Comparison of ENCODE assay signal across 20 cellular contexts in the genomic region with DNA sequence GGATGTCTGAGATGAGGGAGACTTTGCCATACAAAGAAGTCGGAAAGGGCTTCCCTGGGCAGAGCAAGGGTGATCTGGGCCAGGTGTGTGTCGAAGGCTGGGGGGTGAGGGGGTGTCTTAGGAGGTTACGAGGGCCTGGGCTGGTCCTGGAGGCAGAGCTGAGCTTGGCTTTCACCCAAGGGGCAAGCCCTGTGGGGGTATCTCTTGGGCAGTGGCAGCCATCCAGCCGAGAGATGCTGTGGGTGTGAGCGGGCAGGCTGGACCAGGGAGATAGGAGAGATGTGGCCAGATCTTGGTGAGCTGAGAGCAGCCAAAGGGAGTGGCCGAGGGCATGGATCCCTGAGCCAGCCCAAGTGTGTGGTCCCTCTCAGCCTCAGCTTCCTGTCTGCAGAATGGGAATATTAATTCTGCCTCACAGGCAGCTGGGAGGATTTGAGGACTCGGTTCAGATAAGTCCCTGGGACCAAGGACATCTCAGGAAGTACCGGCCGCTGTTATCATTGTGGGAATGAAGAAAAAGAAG. TPM values are rescaled to one million over a fixed set of nuclear protein-coding genes. Genes with fewer than 3 reads are reported as not detected.
A peak's percentile ranks its signal among the peaks of the same experiment; 100 is the strongest.
DNase-seq lines count a peak whose midpoint lies in the region; ATAC-seq, FAIRE-seq and TF ChIP-seq lines count a peak whose summit lies in the region.
"Had no signal": no experiment of that assay in that cellular context is flagged by ENCODE, and none has a peak within 500 bp of the region (broad histone marks: within the 10 kb centered on the region; RNA-seq: fewer than 3 reads in every experiment).

No MANE protein-coding gene starts in this region.

- H3K36me3 Mint-ChIP-seq in type B pancreatic cell (no peaks in the 10 kb centered on the region), nephron progenitor cell (ENCODE audit: low read depth) (no peaks in the 10 kb centered on the region)
- H3K36me3 Mint-ChIP-seq: immature natural killer cell had no signal

- H2AFZ ChIP-seq in HepG2 (ENCODE audit: low read length), result no peak overlapping the region
- H2AFZ ChIP-seq: GM23338 had no signal

- peak overlapping the region; percentile 88 for H3K27ac ChIP-seq in angular gyrus (ENCODE audit: low read depth, low read length)
- H3K27ac ChIP-seq in HepG2 (ENCODE audit: extremely low read length, insufficient read depth, low read length), result no peak overlapping the region

- no peak for ATAC-seq in Right ventricle myocardium inferior
- no peak for ATAC-seq in Right ventricle myocardium superior (ENCODE audit: poor library complexity)
- ATAC-seq in HepG2, result no peak
- no peak for ATAC-seq in HG03025 (IDR thresholded peaks at IDR 0.05; ENCODE audit: low FRiP score, unreplicated experiment)
- ATAC-seq in HG02885 (IDR thresholded peaks at IDR 0.05; ENCODE audit: poor library complexity, unreplicated experiment), result no peak
- ATAC-seq: GM23338 had no signal

- H3K4me1 ChIP-seq in HepG2 (ENCODE audit: insufficient read depth, low read length), result peaks cover 83% of the 10 kb centered on the region

- TF ChIP-seq EP300 in HepG2 (IDR thresholded peaks at IDR 0.05; ENCODE audit: low read depth in 2 of 2, low read length in 2 of 2) (no peak), HepG2 (CRISPR knock-in tag; IDR thresholded peaks at IDR 0.05; ENCODE audit: borderline replicate concordance) (no peak)

- peak overlapping the region; percentile 2 for H3K27ac Mint-ChIP-seq in type B pancreatic cell
- H3K27ac Mint-ChIP-seq in nephron progenitor cell, result no peak overlapping the region
- H3K27ac Mint-ChIP-seq: activated naive CD4-positive, alpha-beta T cell treated with anti-CD3 and anti-CD28 coated beads, Interleukin-2, amount 50 U/mL, for 24 hours; GM23338; immature natural killer cell; T-helper 2 cell treated with Interferon-gamma antibody and Interleukin-4, amounts not matched to agents 5 μg/mL and 100 μg/mL, for 36 hours had no signal

- peaks cover 5 to 35% of the 10 kb centered on the region in 2 experiments; a peak in 4 of 5 replicates for H3K27me3 ChIP-seq in HepG2 (ENCODE audit: control insufficient read depth in 1 of 2, insufficient read depth in 2 of 2, low read length in 2 of 2)

- no peak overlapping the region for H3K4me3 Mint-ChIP-seq in type B pancreatic cell
- H3K4me3 Mint-ChIP-seq in nephron progenitor cell, result no peak overlapping the region
- H3K4me3 Mint-ChIP-seq: activated naive CD4-positive, alpha-beta T cell treated with anti-CD3 and anti-CD28 coated beads, Interleukin-2, amount 50 U/mL, for 24 hours; GM23338; immature natural killer cell; T-helper 2 cell treated with Interferon-gamma antibody and Interleukin-4, amounts not matched to agents 5 μg/mL and 100 μg/mL, for 36 hours had no signal

- intact Hi-C loops in Right ventricle myocardium inferior (cut with DNase I), result no loop called here
- intact Hi-C loops in Right ventricle myocardium superior (cut with DNase I), result no loop called here
- intact Hi-C loops in HepG2 (cut with micrococcal nuclease; ENCODE audit: unreplicated experiment), result no loop called here

- H3K4me1 Mint-ChIP-seq in type B pancreatic cell (ENCODE audit: unreplicated experiment), result peaks cover 32% of the 10 kb centered on the region
- peaks cover 48% of the 10 kb centered on the region for H3K4me1 Mint-ChIP-seq in nephron progenitor cell
- H3K4me1 Mint-ChIP-seq: immature natural killer cell had no signal

- no peak for TF ChIP-seq POLR2A in HepG2 (IDR thresholded peaks at IDR 0.05; ENCODE audit: insufficient read depth in 1 of 2, low read depth in 2 of 2, low read length in 2 of 2)

- TF ChIP-seq CTCF in HepG2 (CRISPR knock-in tag; IDR thresholded peaks at IDR 0.05) (no peak), type B pancreatic cell (conservative IDR thresholded peaks at IDR 0.05) (no peak), nephron progenitor cell (IDR thresholded peaks at IDR 0.05) (no peak)

- no peaks in the 10 kb centered on the region for H3K9me3 ChIP-seq in HepG2 (ENCODE audit: low read length)

- no peaks in the 10 kb centered on the region for H3K36me3 ChIP-seq in HepG2 (replicated peaks in 1 of 2; ENCODE audit: control insufficient read depth in 1 of 2, insufficient read depth in 2 of 2, low read length in 2 of 2)

- H3K4me3 ChIP-seq in HepG2 (replicated peaks in 1 of 3; ENCODE audit: insufficient read depth in 1 of 3, low read depth in 2 of 3, low read length in 3 of 3), result peak overlapping the region in 1 of 3 experiments; percentile 59; a peak in 2 of 6 replicates
- H3K4me3 ChIP-seq: GM23338 had no signal

- no peak overlapping the region for H3K9ac ChIP-seq in HepG2 (ENCODE audit: insufficient read depth, low read depth, low read length)

- no peak for FAIRE-seq in HepG2 (lab: Jason Lieb, UNC)
- FAIRE-seq: bronchial epithelial cell, frontal cortex, urothelium cell line had no signal

- H3K9me3 Mint-ChIP-seq in type B pancreatic cell (no peaks in the 10 kb centered on the region), nephron progenitor cell (peaks cover 14% of the 10 kb centered on the region)
- H3K9me3 Mint-ChIP-seq: activated naive CD4-positive, alpha-beta T cell treated with anti-CD3 and anti-CD28 coated beads, Interleukin-2, amount 50 U/mL, for 24 hours; GM23338; immature natural killer cell; T-helper 2 cell treated with Interferon-gamma antibody and Interleukin-4, amounts not matched to agents 5 μg/mL and 100 μg/mL, for 36 hours had no signal

- no peak for TF ChIP-seq RAD21 in HepG2 (CRISPR knock-in tag; IDR thresholded peaks at IDR 0.05)

- H4K20me1 ChIP-seq in HepG2 (ENCODE audit: insufficient read depth, low read length), result no peaks in the 10 kb centered on the region

- 42% methylated on average over 9 of the region's 9 CpGs for WGBS in HepG2 (ENCODE audit: low lambda C conversion rate)

- DNase-seq in Right ventricle myocardium inferior (ENCODE audit: missing footprints) (peak; percentile 64), Right ventricle myocardium superior (no peak), HepG2 (ENCODE audit: low spot score) (no peak), type B pancreatic cell (ENCODE audit: extremely low spot score, unreplicated experiment) (no peak), nephron progenitor cell (no peak)
- DNase-seq: DND-41; immature natural killer cell; mesenchymal stem cell; NCI-H1048; stimulated activated CD4-positive, alpha-beta T cell treated with anti-CD3 and anti-CD28 coated beads, Interleukin-4, amount 100 ng/mL, for 24 hours had no signal

- H3K4me2 ChIP-seq in HepG2 (ENCODE audit: low read depth, low read length), result peak overlapping the region; percentile 72
- H3K4me2 ChIP-seq: GM23338 had no signal

- no peaks in the 10 kb centered on the region for H3K79me2 ChIP-seq in HepG2 (ENCODE audit: insufficient read depth, low read length)

- BruUV-seq in HepG2 (replicated peaks; lab: Mats Ljungman, UMichigan), result no TSS peak

- in situ Hi-C loops in HepG2 (cut with HindIII; ENCODE audit: extremely low pct_ligation_motif_present, low pct_unique_long_range_greater_than_20kb), result no loop called here

- H3K27me3 Mint-ChIP-seq in type B pancreatic cell, result peaks cover 4% of the 10 kb centered on the region
- peaks cover 13% of the 10 kb centered on the region for H3K27me3 Mint-ChIP-seq in nephron progenitor cell (ENCODE audit: low read depth, poor library complexity)
- H3K27me3 Mint-ChIP-seq: activated naive CD4-positive, alpha-beta T cell treated with anti-CD3 and anti-CD28 coated beads, Interleukin-2, amount 50 U/mL, for 24 hours had no signal

- CTCF ChIA-PET in HepG2 (lab: Yijun Ruan, JAX; ENCODE audit: low intra/inter-chr PET ratio, low total read pairs), result no interaction called here

- POLR2A ChIA-PET in HepG2 (lab: Yijun Ruan, JAX), result no interaction called here

TF ChIP-seq in HepG2, 621 proteins besides CTCF, POLR2A, EP300 and RAD21 (continues in another document):
- no peak for TF ChIP-seq ZNF616 (CRISPR knock-in tag; IDR thresholded peaks at IDR 0.05; ENCODE audit: low read depth)
- TF ChIP-seq, protein P1, sequence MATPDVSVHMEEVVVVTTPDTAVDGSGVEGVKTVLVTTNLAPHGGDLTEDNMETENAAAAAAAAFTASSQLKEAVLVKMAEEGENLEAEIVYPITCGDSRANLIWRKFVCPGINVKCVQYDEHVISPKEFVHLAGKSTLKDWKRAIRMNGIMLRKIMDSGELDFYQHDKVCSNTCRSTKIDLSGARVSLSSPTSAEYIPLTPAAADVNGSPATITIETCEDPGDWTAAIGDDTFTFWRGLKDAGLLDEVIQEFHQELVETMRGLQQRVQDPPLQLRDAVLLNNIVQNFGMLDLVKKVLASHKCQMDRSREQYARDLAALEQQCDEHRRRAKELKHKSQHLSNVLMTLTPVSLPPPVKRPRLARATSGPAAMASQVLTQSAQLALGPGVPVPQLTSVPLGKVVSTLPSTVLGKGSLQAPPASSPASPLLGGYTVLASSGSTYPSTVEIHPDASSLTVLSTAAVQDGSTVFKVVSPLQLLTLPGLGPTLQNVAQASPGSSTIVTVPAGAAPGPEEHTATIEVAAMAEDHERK (CRISPR knock-in tag; IDR thresholded peaks at IDR 0.05; ENCODE audit: low read depth), result no peak
- TF ChIP-seq ZNF205 (CRISPR knock-in tag; IDR thresholded peaks at IDR 0.05), result no peak
- 0 out of 2 replicates have a peak, but pooled peaks have one; percentile 13 for TF ChIP-seq KDM1A (CRISPR knock-in tag; IDR thresholded peaks at IDR 0.05)

RNA-seq across cellular contexts. Expression of gene MAL, which starts 33.0 kb away (rescaled TPM):
- total RNA-seq in Right ventricle myocardium inferior, result 8.7 TPM
- 5.5 TPM for total RNA-seq in Right ventricle myocardium superior
- total RNA-seq in HepG2 (2016; rRNA removed; fragmentation: Illumina TruSeq; extraction: Trizol), result not detected in 2 replicates
- not detected in 2 replicates for total RNA-seq in HepG2 (2016; cell fraction: cytosol; rRNA removed; fragmentation: Illumina TruSeq; extraction: Trizol; ENCODE audit: low read depth)
- total RNA-seq in HepG2 (2016; cell fraction: insoluble cytoplasmic fraction; rRNA removed; fragmentation: Illumina TruSeq; extraction: Trizol), result not detected in 2 replicates
- total RNA-seq in HepG2 (2016; cell fraction: membrane; rRNA removed; fragmentation: Illumina TruSeq; extraction: Trizol), result not detected in 2 replicates
- total RNA-seq in HepG2 (2016; cell fraction: nucleus; rRNA removed; fragmentation: Illumina TruSeq; extraction: Trizol), result not detected in 2 replicates
- not detected in 2 replicates for polyA plus RNA-seq in HepG2 (2011; rRNA removed)
- polyA plus RNA-seq in HepG2 (2011; cell fraction: cytosol; rRNA removed), result not detected in 2 replicates
- polyA plus RNA-seq in HepG2 (2011; cell fraction: nucleus; rRNA removed), result not detected in 2 replicates
- polyA plus RNA-seq in HepG2 (2012), result not detected in 2 replicates
- not detected in 2 replicates for polyA plus RNA-seq in HepG2 (2016; cell fraction: cytosol; fragmentation: Illumina TruSeq; extraction: Trizol; ENCODE audit: low read depth)
- polyA plus RNA-seq in HepG2 (2016; cell fraction: insoluble cytoplasmic fraction; fragmentation: Illumina TruSeq; extraction: Trizol; ENCODE audit: low read depth), result not detected in 2 replicates
- not detected in 2 replicates for polyA plus RNA-seq in HepG2 (2016; cell fraction: membrane; fragmentation: Illumina TruSeq; extraction: Trizol; ENCODE audit: low read depth)
- not detected in 2 replicates for polyA plus RNA-seq in HepG2 (2016; cell fraction: nucleus; fragmentation: Illumina TruSeq; extraction: Trizol; ENCODE audit: insufficient read depth, low read depth)
- polyA minus RNA-seq in HepG2 (2011; rRNA and poly(A)+ RNA removed; ENCODE audit: low replicate concordance), result not detected in 2 replicates
- polyA minus RNA-seq in HepG2 (2011; cell fraction: cytosol; rRNA and poly(A)+ RNA removed), result not detected in 2 replicates
- polyA minus RNA-seq in HepG2 (2011; cell fraction: nucleus; rRNA and poly(A)+ RNA removed), result not detected in 2 replicates
- total RNA-seq in type B pancreatic cell (ENCODE audit: low replicate concordance), result 205 and 250 TPM in 2 replicates
- total RNA-seq: frontal cortex had no signal
- polyA plus RNA-seq: BJ had no signal

Comparison
In these comparisons a context has a peak if more than half of its experiments do, and no peak if none do; other contexts are left out.
1. RNA of gene MAL, which starts 33.0 kb away (total RNA-seq): 205 to 250 TPM in type B pancreatic cell; 8.7 TPM in Right ventricle myocardium inferior (single experiment), 5.5 TPM in Right ventricle myocardium superior (single experiment) and not detected in HepG2; every median in the first group is over 10 times any median in the second.